In genomic region chr17:17506181-17506741, GRCh38 we compare ENCODE assay signal across 18 cellular contexts. TPM values are rescaled to one million over a fixed set of nuclear protein-coding genes. Genes with fewer than 3 reads are reported as not detected.
DNase-seq lines count a peak whose midpoint lies in the region; ATAC-seq and TF ChIP-seq lines count a peak whose summit lies in the region.
"Had no signal": no experiment of that assay in that cellular context is flagged by ENCODE, and none has a peak within 500 bp of the region (broad histone marks: within the 10 kb centered on the region; RNA-seq: fewer than 3 reads in every experiment).

No MANE protein-coding gene starts in this region.

- peak overlapping the region in 9 of 10 donors; percentile 48 to 78 (median 74) for H3K27ac ChIP-seq in heart right ventricle
- peak overlapping the region in 1 of 4 donors; percentile 35 for H3K27ac ChIP-seq in transverse colon
- H3K27ac ChIP-seq: ascending aorta, right lobe of liver had no signal

- H3K4me1 ChIP-seq in heart right ventricle (peaks cover 4 to 21% (median 14%) of the 10 kb centered on the region in 9 donors), mucosa of stomach (ENCODE audit: control insufficient read depth, insufficient read depth, low read length) (peaks cover 27% of the 10 kb centered on the region), transverse colon (peaks cover 0 to 12% (median 7%) of the 10 kb centered on the region in 4 donors)
- H3K4me1 ChIP-seq: ascending aorta, right lobe of liver had no signal

- TF ChIP-seq EP300 in transverse colon (IDR thresholded peaks at IDR 0.05; ENCODE audit: low read depth), result no peak

- in situ Hi-C loops in transverse colon (cut with MboI; ENCODE audit: low pct_ligation_motif_present in 1 of 4, low pct_unique_long_range_greater_than_20kb in 1 of 4, low sequenced_read_pairs in 3 of 4), result loop anchor here in 2 of 4 donors (10.0 kb wide), 2 partner anchors 139 to 151 kb away; no protein-coding TSS in a partner anchor

- H3K4me3 ChIP-seq in heart right ventricle (no peak overlapping the region), mucosa of stomach (ENCODE audit: low read length) (no peak overlapping the region), transverse colon (no peak overlapping the region)
- H3K4me3 ChIP-seq: ascending aorta, right lobe of liver had no signal

- H3K36me3 ChIP-seq in heart right ventricle, result no peaks in the 10 kb centered on the region
- H3K36me3 ChIP-seq in mucosa of stomach (ENCODE audit: control insufficient read depth, insufficient read depth, low read length), result no peaks in the 10 kb centered on the region
- no peaks in the 10 kb centered on the region for H3K36me3 ChIP-seq in transverse colon
- H3K36me3 ChIP-seq: ascending aorta, right lobe of liver had no signal

- TF ChIP-seq CTCF in heart right ventricle (IDR thresholded peaks at IDR 0.05) (no peak), transverse colon (IDR thresholded peaks at IDR 0.05) (no peak)

- intact Hi-C loops in heart right ventricle (cut with DNase I), result loop anchor here in 1 of 10 donors (10.0 kb wide), 1 partner anchor 129 kb away; no protein-coding TSS in a partner anchor
- intact Hi-C loops in transverse colon (cut with DNase I; ENCODE audit: low total_unique reads), result no loop called here

- DNase-seq in cerebellum (ENCODE audit: low spot score) (peak; percentile 44), heart right ventricle (no peak), transverse colon (peak; percentile 39), D341Med (ENCODE audit: low spot score) (no peak), NCI-H446 treated with DMSO at 0.1 percent for 48 hours (lab: John Stamatoyannopoulos, UW) (no peak)
- DNase-seq: activated CD8-positive, alpha-beta T cell treated with anti-CD3 and anti-CD28 coated beads for 36 hours; activated naive CD4-positive, alpha-beta T cell treated with anti-CD3 and anti-CD28 coated beads for 36 hours; activated T-cell treated with anti-CD3 and anti-CD28 coated beads, Interleukin-2, amount 50 U/mL, for 1 hour; AML-193; SIG-M5; stimulated activated naive CD4-positive, alpha-beta T cell treated with Interleukin-2 at 50 U/mL for 16 hours had no signal

- 67 to 70% methylated on average over 22 of the region's 22 CpGs for WGBS in heart right ventricle, 2 donors
- 69% methylated on average over 17 of the region's 22 CpGs; no CpG with 5 or more reads in 1 of the 2 donors for WGBS in transverse colon (ENCODE audit: low coverage in 1 of 2), 2 donors

- peak in 6 of 8 donors; percentile 5 to 48 (median 30) for ATAC-seq in heart right ventricle
- no peak for ATAC-seq in HG03520 (IDR thresholded peaks at IDR 0.05; ENCODE audit: unreplicated experiment)
- ATAC-seq: activated CD8-positive, alpha-beta T cell treated with anti-CD3 and anti-CD28 coated beads for 36 hours; right lobe of liver; T-helper 17 cell had no signal

- peak overlapping the region; percentile 59 for H3K9ac ChIP-seq in mucosa of stomach (ENCODE audit: low read length)

- no peaks in the 10 kb centered on the region for H3K27me3 ChIP-seq in heart right ventricle
- no peaks in the 10 kb centered on the region for H3K27me3 ChIP-seq in mucosa of stomach (ENCODE audit: control insufficient read depth, insufficient read depth, low read length)
- H3K27me3 ChIP-seq in transverse colon, result no peaks in the 10 kb centered on the region
- H3K27me3 ChIP-seq: ascending aorta, right lobe of liver had no signal

- no peak for TF ChIP-seq POLR2A in transverse colon (IDR thresholded peaks at IDR 0.05)

- H3K9me3 ChIP-seq in heart right ventricle (no peaks in the 10 kb centered on the region), mucosa of stomach (ENCODE audit: control insufficient read depth, low read length) (no peaks in the 10 kb centered on the region), transverse colon (no peaks in the 10 kb centered on the region)
- H3K9me3 ChIP-seq: ascending aorta, right lobe of liver had no signal

RNA-seq across cellular contexts. Expression of gene RASD1, which starts 10.1 kb away (rescaled TPM):
- total RNA-seq in cerebellum (10.1 TPM), heart right ventricle (10 to 100 TPM in 4 of 10 donors, 1 to 10 TPM in 6; 2.2 to 67.7 (median 6.8) TPM), transverse colon (10 to 100 TPM; 23.5 to 83.8 (median 61.3) TPM)
- polyA plus RNA-seq in heart right ventricle, result 10 to 100 TPM; 26.3 to 85.8 TPM
- total RNA-seq: HT1080, LHCN-M2 had no signal

RNA-seq across cellular contexts. Expression of gene MED9, which starts 29.5 kb away (rescaled TPM):
- 16.2 TPM for total RNA-seq in cerebellum
- 10 to 100 TPM; 31.4 to 42.0 (median 35.2) TPM for total RNA-seq in heart right ventricle
- polyA plus RNA-seq in heart right ventricle, result 10 to 100 TPM; 32.6 to 33.8 TPM
- 10 to 100 TPM; 15.0 to 90.0 (median 25.2) TPM for total RNA-seq in transverse colon

Comparison
In these comparisons a context has a peak if more than half of its experiments do, and no peak if none do; other contexts are left out.
1. DNase-seq: peak in cerebellum (single experiment) and transverse colon (single experiment); none in heart right ventricle (0 of 2), D341Med (single experiment) and NCI-H446 treated with DMSO at 0.1 percent for 48 hours (single experiment).